ENCODE assay signal across 8 cellular contexts in the genomic region with DNA sequence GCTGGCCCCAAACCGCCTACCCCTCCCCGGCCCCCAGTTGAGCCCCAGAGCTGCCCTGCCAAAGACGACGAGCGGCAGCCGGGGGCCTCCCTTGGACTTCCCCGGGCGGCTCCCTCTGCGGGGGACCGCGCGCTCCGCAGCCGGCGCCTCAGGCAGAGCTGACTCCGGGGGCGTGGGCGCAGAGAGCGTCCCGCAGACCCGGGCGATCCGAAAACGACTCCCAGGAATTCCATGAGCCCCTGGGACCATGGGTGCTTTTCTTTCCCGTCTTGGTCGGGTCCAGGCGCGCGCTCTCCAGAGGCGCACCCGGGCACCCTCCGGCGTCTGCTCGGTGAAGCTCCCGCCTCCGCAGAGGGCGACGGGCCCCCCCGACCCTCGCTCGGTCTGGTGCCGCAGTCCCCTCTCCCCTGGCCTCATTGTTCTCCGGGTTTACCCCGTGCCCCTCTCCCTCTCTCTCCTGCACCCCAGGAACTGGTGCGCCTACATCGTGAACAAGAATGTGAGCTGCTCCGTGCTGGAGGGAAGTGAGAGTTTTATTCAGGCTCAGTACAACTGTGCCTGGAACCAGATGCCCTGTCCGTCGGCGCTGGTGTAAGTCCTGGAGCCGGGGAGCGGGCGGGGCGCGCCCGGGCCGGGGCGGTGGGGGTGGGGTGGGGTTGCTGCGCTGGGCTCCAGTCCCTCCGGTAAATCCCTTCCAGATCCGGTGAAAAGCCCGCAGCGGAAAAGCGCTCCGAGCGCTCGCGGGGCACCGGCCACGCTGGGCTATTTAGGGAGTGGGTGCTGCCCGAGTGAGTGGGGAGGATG. TPM values are rescaled to one million over a fixed set of nuclear protein-coding genes. Genes with fewer than 3 reads are reported as not detected.
DNase-seq lines count a peak whose midpoint lies in the region; ATAC-seq and TF ChIP-seq lines count a peak whose summit lies in the region.

No MANE protein-coding gene starts in this region.

- H3K4me3 ChIP-seq in DOHH2 (ENCODE audit: low read length) (peak overlapping the region; percentile 26; the same call in 1 of the 2 replicates), foreskin fibroblast (ENCODE audit: low read depth in 1 of 2, low read length in 2 of 2) (peak overlapping the region; percentile 55 to 78)

- DNase-seq in activated CD8-positive, alpha-beta memory T cell treated with anti-CD3 and anti-CD28 coated beads, Interleukin-2, amount 50 U/mL, for 4 hours, result peak; percentile 24
- DNase-seq in foreskin fibroblast (peak in 1 of 2 donors; percentile 80), osteocyte (ENCODE audit: extremely low spot score, unreplicated experiment) (no peak), pons (ENCODE audit: low spot score) (no peak), NCI-H2227 (lab: John Stamatoyannopoulos, UW; ENCODE audit: unreplicated experiment) (no peak), NCI-H1694 (lab: John Stamatoyannopoulos, UW) (no peak)

- TF ChIP-seq CTCF in DOHH2 (IDR thresholded peaks at IDR 0.05; ENCODE audit: low read depth, low read length, poor library complexity, severe bottlenecking) (no peak), foreskin fibroblast (IDR thresholded peaks at IDR 0.05; ENCODE audit: low read depth, low read length) (no peak), osteocyte (IDR thresholded peaks at IDR 0.05) (no peak)

- H3K4me2 ChIP-seq in DOHH2 (ENCODE audit: low read length), result peak overlapping the region; percentile 42

- no peaks in the 10 kb centered on the region for H3K79me2 ChIP-seq in DOHH2 (ENCODE audit: control insufficient read depth, low read length)

- peak; percentile 48 for ATAC-seq in HG02642 (IDR thresholded peaks at IDR 0.05; ENCODE audit: poor library complexity, unreplicated experiment)

- no peaks in the 10 kb centered on the region for H3K9me3 ChIP-seq in DOHH2 (ENCODE audit: control insufficient read depth, insufficient read depth, low read length)

- no peaks in the 10 kb centered on the region for H3K9me2 ChIP-seq in DOHH2 (replicated peaks; ENCODE audit: control insufficient read depth, low read length)

- no peaks in the 10 kb centered on the region for H3K36me3 ChIP-seq in DOHH2 (ENCODE audit: control insufficient read depth, low read length)

- peaks cover 27% of the 10 kb centered on the region for H3K4me1 ChIP-seq in DOHH2 (ENCODE audit: control insufficient read depth, low read length)

- H3K27me3 ChIP-seq in DOHH2 (ENCODE audit: control insufficient read depth, low read length), result peaks cover 59% of the 10 kb centered on the region

- H3F3A ChIP-seq in DOHH2 (ENCODE audit: control insufficient read depth, insufficient read depth), result no peaks in the 10 kb centered on the region

- H3K27ac ChIP-seq in DOHH2 (ENCODE audit: low read depth, low read length), result no peak overlapping the region

- H3K27ac Mint-ChIP-seq in osteocyte (ENCODE audit: unreplicated experiment), result no peak overlapping the region

- H4K20me1 ChIP-seq in DOHH2 (ENCODE audit: control insufficient read depth, insufficient read depth, low read depth, low read length), result no peaks in the 10 kb centered on the region

- no peaks in the 10 kb centered on the region for H3K9me3 Mint-ChIP-seq in osteocyte (ENCODE audit: unreplicated experiment)

- peaks cover 4% of the 10 kb centered on the region for H3K27me3 Mint-ChIP-seq in osteocyte (ENCODE audit: unreplicated experiment)

- H3K4me1 Mint-ChIP-seq in osteocyte (ENCODE audit: unreplicated experiment), result peaks cover 14% of the 10 kb centered on the region

- H3K36me3 Mint-ChIP-seq in osteocyte (ENCODE audit: unreplicated experiment), result no peaks in the 10 kb centered on the region

- H3K4me3 Mint-ChIP-seq in osteocyte (ENCODE audit: unreplicated experiment), result peak overlapping the region; percentile 84

RNA-seq across cellular contexts. Expression of a gene that starts 0.7 kb away (rescaled TPM):
- 2.2 and 2.8 TPM in 2 replicates for total RNA-seq in osteocyte
